19 cellular contexts compared by ENCODE assay signal in genomic region chr19:48158210-48158790, GRCh38.
"Had no signal": no experiment of that assay in that cellular context is flagged by ENCODE, and none has a peak within 500 bp of the region (broad histone marks: within the 10 kb centered on the region; RNA-seq: fewer than 3 reads in every experiment).

No MANE protein-coding gene starts in this region.

- H3K4me1 ChIP-seq: adrenal gland, esophagus squamous epithelium, tibial artery had no signal

- H3K9me3 ChIP-seq: adrenal gland, esophagus squamous epithelium, tibial artery had no signal

- H3K27me3 ChIP-seq: adrenal gland, esophagus squamous epithelium, tibial artery had no signal

- ATAC-seq: activated CD4-positive, CD25-positive, alpha-beta regulatory T cell treated with anti-CD3 and anti-CD28 coated beads, Interleukin-2, amount 50 U/mL, for 24 hours; activated naive CD4-positive, alpha-beta T cell treated with anti-CD3 and anti-CD28 coated beads, Interleukin-2, amount 50 U/mL, for 72 hours; left colon; stimulated activated naive CD8-positive, alpha-beta T cell treated with anti-CD3 and anti-CD28 coated beads, Interleukin-15, Interleukin-2, amounts not matched to agents 100 U/mL and 50 U/mL, for 24 hours had no signal

- H3K36me3 ChIP-seq: adrenal gland had no signal

- H3K4me3 ChIP-seq: adrenal gland, esophagus squamous epithelium, lung, tibial artery had no signal

- DNase-seq: activated CD4-positive, alpha-beta T cell treated with anti-CD3 and anti-CD28 coated beads, Interleukin-2, amount 10 ng/mL, durations not matched to agents 7 days and 5 days; activated CD8-positive, alpha-beta memory T cell treated with anti-CD3 and anti-CD28 coated beads, Interleukin-2, amount 50 U/mL, for 48 hours; activated gamma-delta T cell treated with Interleukin-2 at 50 U/mL for 16 hours; adrenal gland; effector CD8-positive, alpha-beta T cell; esophagus squamous epithelium; hippocampal formation; left colon; midbrain; nephron progenitor cell; nucleus accumbens; stimulated activated CD4-positive, alpha-beta T cell treated with anti-CD3 and anti-CD28 coated beads, Interleukin-12 subunit alpha, Interleukin-12 subunit beta, amount 100 ng/mL, for 4 hours; stimulated activated CD4-positive, alpha-beta T cell treated with anti-CD3 and anti-CD28 coated beads, Interleukin-1b, Interleukin-23, amount 100 ng/mL, for 48 hours; stimulated activated naive CD8-positive, alpha-beta T cell treated with anti-CD3 and anti-CD28 coated beads, Interleukin-15, Interleukin-2, amounts not matched to agents 100 U/mL and 50 U/mL, for 24 hours; substantia nigra; tibial artery had no signal

- H3K27ac ChIP-seq: adrenal gland, esophagus squamous epithelium, tibial artery had no signal
